In genomic region chr13:110955072-110955503, GRCh38 we compare ENCODE assay signal across 8 cellular contexts. TPM values are rescaled to one million over a fixed set of nuclear protein-coding genes. Genes with fewer than 3 reads are reported as not detected.
DNase-seq lines count a peak whose midpoint lies in the region; ATAC-seq and TF ChIP-seq lines count a peak whose summit lies in the region.
"Not testable (repeated sequence)": the region's sequence is repeated elsewhere in the genome, so short reads cannot be mapped to it uniquely, and the experiment has no call there.

No MANE protein-coding gene starts in this region.

- H2BK15ac ChIP-seq in mesenchymal stem cell (ENCODE audit: low read depth, poor library complexity, severe bottlenecking): not testable (repeated sequence)

- peaks cover 11% of the 10 kb centered on the region for H3K9me3 Mint-ChIP-seq in activated T-helper 1 cell treated with anti-CD3 and anti-CD28 coated beads, Interleukin-12 subunit alpha, Interleukin-12 subunit beta, Interleukin-2, Interleukin-4 antibody, amounts not matched to agents 30 ng/mL and 10 ng/mL and 1 ng/mL, durations not matched to agents 14 hours and 24 hours and 36 hours

- peak overlapping the region in 1 of 2 experiments; percentile 97 for H3K4ac ChIP-seq in mesenchymal stem cell (ENCODE audit: low read depth in 1 of 2, low read length in 2 of 2)

- 2% methylated on average over 8 of the region's 11 CpGs for WGBS in mesenchymal stem cell

- intact Hi-C loops in activated T-helper 1 cell treated with anti-CD3 and anti-CD28 coated beads, Interleukin-12 subunit alpha, Interleukin-12 subunit beta, Interleukin-2, Interleukin-4 antibody, amounts not matched to agents 30 ng/mL and 10 ng/mL and 1 ng/mL, durations not matched to agents 14 hours and 24 hours and 36 hours (cut with micrococcal nuclease): not testable (repeated sequence)

- not testable (repeated sequence) for H3K36me3 ChIP-seq in mesenchymal stem cell (ENCODE audit: control insufficient read depth in 1 of 2, insufficient read depth in 2 of 2, low read depth in 1 of 2, low read length in 2 of 2)

- peak overlapping the region; percentile 93 for H3K27ac ChIP-seq in mesenchymal stem cell (ENCODE audit: low read length, poor library complexity, severe bottlenecking)

- not testable (repeated sequence) for H3K4me3 ChIP-seq in epithelial cell of proximal tubule (ENCODE audit: low read depth, low read length)
- peak overlapping the region in 1 of 2 experiments; percentile 58 for H3K4me3 ChIP-seq in mesenchymal stem cell (ENCODE audit: insufficient read depth in 1 of 2, low read depth in 1 of 2, low read length in 2 of 2)

- peaks cover 18% of the 10 kb centered on the region for H3K4me1 ChIP-seq in mesenchymal stem cell (ENCODE audit: control insufficient read depth, insufficient read depth, low read depth, low read length)

- H2BK12ac ChIP-seq in mesenchymal stem cell (ENCODE audit: low read length in 2 of 2): peak overlapping the region in 1 of 2 experiments; percentile 85

- peaks cover 13% of the 10 kb centered on the region for H3K9me3 ChIP-seq in mesenchymal stem cell (ENCODE audit: control insufficient read depth, low read length)

- not testable (repeated sequence) for H3K4me2 ChIP-seq in mesenchymal stem cell (ENCODE audit: low read length, poor library complexity, severe bottlenecking)

- H2BK5ac ChIP-seq in mesenchymal stem cell (ENCODE audit: low read depth, low read length, poor library complexity, severe bottlenecking): peak overlapping the region; percentile 60

- ATAC-seq in GM19023 (IDR thresholded peaks at IDR 0.05; ENCODE audit: unreplicated experiment) (peak; percentile 52), HG03139 (IDR thresholded peaks at IDR 0.05; ENCODE audit: unreplicated experiment) (peak; percentile 51)

- peak overlapping the region; percentile 99 for H4K8ac ChIP-seq in mesenchymal stem cell (ENCODE audit: low read length)

- not testable (repeated sequence) for H3K14ac ChIP-seq in mesenchymal stem cell (ENCODE audit: low read length in 2 of 2)

- not testable (repeated sequence) for H3K79me1 ChIP-seq in mesenchymal stem cell (replicated peaks; ENCODE audit: low read length, poor library complexity, severe bottlenecking)

- H3K4me1 Mint-ChIP-seq in activated T-helper 1 cell treated with anti-CD3 and anti-CD28 coated beads, Interleukin-12 subunit alpha, Interleukin-12 subunit beta, Interleukin-2, Interleukin-4 antibody, amounts not matched to agents 30 ng/mL and 10 ng/mL and 1 ng/mL, durations not matched to agents 14 hours and 24 hours and 36 hours (ENCODE audit: low read depth): peaks cover 48% of the 10 kb centered on the region

- TF ChIP-seq CTCF in epithelial cell of proximal tubule (conservative IDR thresholded peaks at IDR 0.05; ENCODE audit: low read depth, low read length): not testable (repeated sequence)

- H3K18ac ChIP-seq in mesenchymal stem cell (ENCODE audit: low read depth in 1 of 2, low read length in 2 of 2): peak overlapping the region; percentile 92 to 98

- H4K91ac ChIP-seq in mesenchymal stem cell (ENCODE audit: low read length): peak overlapping the region; percentile 99

- H3K36me3 Mint-ChIP-seq in activated T-helper 1 cell treated with anti-CD3 and anti-CD28 coated beads, Interleukin-12 subunit alpha, Interleukin-12 subunit beta, Interleukin-2, Interleukin-4 antibody, amounts not matched to agents 30 ng/mL and 10 ng/mL and 1 ng/mL, durations not matched to agents 14 hours and 24 hours and 36 hours (ENCODE audit: low read depth): not testable (repeated sequence)

- not testable (repeated sequence) for H2AK5ac ChIP-seq in mesenchymal stem cell (ENCODE audit: low read length, severe bottlenecking)

- H3K27ac Mint-ChIP-seq in activated T-helper 1 cell treated with anti-CD3 and anti-CD28 coated beads, Interleukin-12 subunit alpha, Interleukin-12 subunit beta, Interleukin-2, Interleukin-4 antibody, amounts not matched to agents 30 ng/mL and 10 ng/mL and 1 ng/mL, durations not matched to agents 14 hours and 24 hours and 36 hours: peak overlapping the region; percentile 52

- H3K9ac ChIP-seq in mesenchymal stem cell (ENCODE audit: low read length): peak overlapping the region; percentile 75

- H3K4me3 Mint-ChIP-seq in activated T-helper 1 cell treated with anti-CD3 and anti-CD28 coated beads, Interleukin-12 subunit alpha, Interleukin-12 subunit beta, Interleukin-2, Interleukin-4 antibody, amounts not matched to agents 30 ng/mL and 10 ng/mL and 1 ng/mL, durations not matched to agents 14 hours and 24 hours and 36 hours: not testable (repeated sequence)

- not testable (repeated sequence) for H3K23ac ChIP-seq in mesenchymal stem cell (ENCODE audit: low read length in 2 of 2)

- H2BK120ac ChIP-seq in mesenchymal stem cell (ENCODE audit: low read depth, low read length): not testable (repeated sequence)

- peak; percentile 83 for DNase-seq in AG08395 (ENCODE audit: low spot score)
- peak; percentile 78 for DNase-seq in OCI-M1 (lab: John Stamatoyannopoulos, UW)
- DNase-seq in activated T-helper 1 cell treated with anti-CD3 and anti-CD28 coated beads, Interleukin-12 subunit alpha, Interleukin-12 subunit beta, Interleukin-2, Interleukin-4 antibody, amounts not matched to agents 30 ng/mL and 10 ng/mL and 1 ng/mL, durations not matched to agents 14 hours and 24 hours and 36 hours (ENCODE audit: low spot score): peak; percentile 31
- DNase-seq in epithelial cell of proximal tubule (ENCODE audit: low read depth): peak; percentile 66
- peak; percentile 99 for DNase-seq in mesenchymal stem cell
- DNase-seq in stimulated activated CD4-positive, alpha-beta T cell treated with anti-CD3 and anti-CD28 coated beads, Interleukin-2, amount 100 ng/mL, for 4 hours (ENCODE audit: low read depth): peak; percentile 6

- H2AFZ ChIP-seq in mesenchymal stem cell (ENCODE audit: low read depth, low read length): not testable (repeated sequence)

- not testable (repeated sequence) for H3K27me3 Mint-ChIP-seq in activated T-helper 1 cell treated with anti-CD3 and anti-CD28 coated beads, Interleukin-12 subunit alpha, Interleukin-12 subunit beta, Interleukin-2, Interleukin-4 antibody, amounts not matched to agents 30 ng/mL and 10 ng/mL and 1 ng/mL, durations not matched to agents 14 hours and 24 hours and 36 hours (ENCODE audit: insufficient read depth)

- H3K27me3 ChIP-seq in mesenchymal stem cell (ENCODE audit: control insufficient read depth in 1 of 2, insufficient read depth in 1 of 2, low read length in 2 of 2): not testable (repeated sequence)

RNA-seq across cellular contexts. Expression of gene ANKRD10, which starts 40.2 kb away (rescaled TPM):
- 163 and 176 TPM in 2 replicates for total RNA-seq in activated T-helper 1 cell treated with anti-CD3 and anti-CD28 coated beads, Interleukin-12 subunit alpha, Interleukin-12 subunit beta, Interleukin-2, Interleukin-4 antibody, amounts not matched to agents 30 ng/mL and 10 ng/mL and 1 ng/mL, durations not matched to agents 14 hours and 24 hours and 36 hours
- 36.5 and 54.9 TPM in 2 replicates for total RNA-seq in epithelial cell of proximal tubule
- polyA plus RNA-seq in mesenchymal stem cell (2013, experiment 1 of 2): 34.0 TPM
- 33.7 TPM for polyA plus RNA-seq in mesenchymal stem cell (2013, experiment 2 of 2)

Comparison
In these comparisons a context has a peak if more than half of its experiments do, and no peak if none do; other contexts are left out.
1. DNase-seq: peak in every context shown above with its lines; median percentile 99 in mesenchymal stem cell; 83 in AG08395; 78 in OCI-M1; 66 in epithelial cell of proximal tubule; 31 in activated T-helper 1 cell treated with anti-CD3 and anti-CD28 coated beads, Interleukin-12 subunit alpha, Interleukin-12 subunit beta, Interleukin-2, Interleukin-4 antibody, amounts not matched to agents 30 ng/mL and 10 ng/mL and 1 ng/mL, durations not matched to agents 14 hours and 24 hours and 36 hours; 6 in stimulated activated CD4-positive, alpha-beta T cell treated with anti-CD3 and anti-CD28 coated beads, Interleukin-2, amount 100 ng/mL, for 4 hours.